8 cellular contexts compared by ENCODE assay signal in the genomic region with DNA sequence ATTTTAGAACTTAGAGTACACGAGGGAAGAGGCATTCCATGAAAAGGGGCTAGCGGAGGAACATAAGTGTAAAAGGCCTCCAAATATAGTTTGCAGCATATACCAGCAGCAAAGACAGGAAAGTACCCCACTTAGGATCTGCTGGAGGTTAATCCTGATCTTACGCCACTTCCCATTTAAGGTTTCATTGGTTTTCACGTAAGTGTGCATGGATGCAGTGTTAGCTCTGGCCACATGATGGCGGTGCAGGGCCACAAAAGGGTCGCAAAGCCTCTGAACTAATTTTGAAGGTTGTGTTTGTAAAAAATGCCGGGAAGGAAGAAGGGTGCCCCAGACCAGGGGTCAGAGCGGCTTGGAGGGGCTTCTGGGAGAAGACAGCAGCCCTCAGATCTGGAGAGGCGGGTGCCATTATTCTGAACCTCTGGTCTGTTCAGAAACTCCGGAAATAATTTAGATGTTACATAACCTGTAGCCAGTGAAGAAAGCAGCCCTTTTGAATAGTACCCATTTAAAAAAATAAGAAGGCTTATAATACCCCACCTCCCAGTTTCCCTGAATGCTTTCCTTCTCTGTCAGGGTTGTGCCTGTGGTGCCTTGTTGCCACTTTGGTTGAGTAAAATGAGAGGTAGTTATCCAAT. TPM values are rescaled to one million over a fixed set of nuclear protein-coding genes. Genes with fewer than 3 reads are reported as not detected.
DNase-seq lines count a peak whose midpoint lies in the region; ATAC-seq and TF ChIP-seq lines count a peak whose summit lies in the region.

No MANE protein-coding gene starts in this region.

- ATAC-seq in HG03280 (IDR thresholded peaks at IDR 0.05; ENCODE audit: unreplicated experiment) (peak; percentile 70), left lung (peak; percentile 97)

- H3K9ac ChIP-seq in colonic mucosa (ENCODE audit: low read depth in 2 of 2, low read length in 2 of 2), result peak overlapping the region in 1 of 2 donors; percentile 49

- no peaks in the 10 kb centered on the region; the same call in none of the 2 replicates for H3K27me3 ChIP-seq in BJ (ENCODE audit: control insufficient read depth, insufficient read depth, low read length)
- H3K27me3 ChIP-seq in colonic mucosa, result no peaks in the 10 kb centered on the region
- H3K27me3 ChIP-seq in left lung, result peaks cover 4 to 47% of the 10 kb centered on the region in 2 donors

- POLR2A ChIA-PET in BJ (lab: Charles Lee), result no interaction called here

- H3K4me1 ChIP-seq in colonic mucosa (no peaks in the 10 kb centered on the region), left lung (peaks cover 0 to 34% of the 10 kb centered on the region in 2 donors)

- H3K4me3 ChIP-seq in BJ (ENCODE audit: low read depth, low read length) (no peak overlapping the region), colonic mucosa (no peak overlapping the region), left lung (no peak overlapping the region)

- CTCF ChIA-PET in BJ (lab: Yijun Ruan, JAX), result interaction anchor here (0.7 to 1.2 kb wide), 3 partner anchors 9 to 1594 kb away, joined by 3 read pairs; no protein-coding TSS in a partner anchor

- H3K27ac ChIP-seq in colonic mucosa (no peak overlapping the region), left lung (peak overlapping the region in 1 of 2 donors; percentile 20)

- TF ChIP-seq CTCF in BJ (IDR thresholded peaks at IDR 0.05; ENCODE audit: insufficient read depth, low read depth, low read length) (peak; percentile 94), colonic mucosa (IDR thresholded peaks at IDR 0.05) (peak; percentile 95), left lung (IDR thresholded peaks at IDR 0.05) (peak; percentile 86 to 93)

- DNase-seq in BJ (ENCODE audit: low read depth), result no peak
- peak; percentile 33 for DNase-seq in GM19238 (ENCODE audit: insufficient read length, low spot score)
- DNase-seq in NCI-H226, result peak; percentile 4
- DNase-seq in activated CD4-positive, CD25-positive, alpha-beta regulatory T cell treated with anti-CD3 and anti-CD28 coated beads, Interleukin-2, amount 50 U/mL, for 72 hours, result peak; percentile 38
- peak; percentile 77 for DNase-seq in colonic mucosa
- DNase-seq in left lung, result peak; percentile 65 to 85
- peak; percentile 51 for DNase-seq in stimulated activated CD4-positive, alpha-beta T cell treated with anti-CD3 and anti-CD28 coated beads, Interleukin-4, amount 100 ng/mL, for 1 hour

- intact Hi-C loops in colonic mucosa (cut with DNase I) (loop anchor here (10.0 kb wide), 2 partner anchors 140 to 1650 kb away; no protein-coding TSS in a partner anchor), left lung (cut with DNase I) (no loop called here)

- no peaks in the 10 kb centered on the region for H3K36me3 ChIP-seq in BJ (ENCODE audit: control insufficient read depth, insufficient read depth, low read length)
- no peaks in the 10 kb centered on the region for H3K36me3 ChIP-seq in colonic mucosa
- no peaks in the 10 kb centered on the region for H3K36me3 ChIP-seq in left lung

- H3K9me3 ChIP-seq in colonic mucosa, result no peaks in the 10 kb centered on the region
- no peaks in the 10 kb centered on the region for H3K9me3 ChIP-seq in left lung

RNA-seq across cellular contexts. Expression of a gene that starts 59.5 kb away (rescaled TPM):
- 5.4 and 9.2 TPM in 2 replicates for polyA plus RNA-seq in BJ (2011; rRNA removed)
- 10.3 and 12.8 TPM in 2 replicates for polyA minus RNA-seq in BJ (2011; rRNA and poly(A)+ RNA removed)
- total RNA-seq in colonic mucosa, result 1 to 10 TPM; 3.2 to 7.5 TPM
- 10 to 100 TPM; 24.8 to 62.1 TPM for total RNA-seq in left lung
